In the genomic region with DNA sequence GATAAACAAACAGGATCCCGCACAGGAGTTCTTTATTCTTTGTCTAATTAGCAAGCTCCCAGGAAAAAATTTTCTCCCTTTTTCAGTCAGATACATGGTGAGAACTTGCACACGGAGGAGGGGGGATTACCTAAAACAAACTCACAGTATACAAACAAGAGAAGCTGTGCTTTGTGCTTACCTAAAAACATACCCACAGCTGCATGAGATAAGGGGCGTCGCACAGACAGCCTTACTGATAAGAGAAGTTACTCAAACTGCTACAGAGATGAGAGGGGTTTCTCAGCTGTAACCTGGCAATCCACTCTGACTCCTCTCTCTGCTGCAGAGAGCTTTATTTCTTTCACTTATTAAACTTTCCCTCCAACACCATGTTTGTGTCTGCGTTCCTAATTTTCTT, we compare ENCODE assay signal across 16 cellular contexts. TPM values are rescaled to one million over a fixed set of nuclear protein-coding genes. Genes with fewer than 3 reads are reported as not detected.
DNase-seq lines count a peak whose midpoint lies in the region; ATAC-seq, FAIRE-seq and TF ChIP-seq lines count a peak whose summit lies in the region.
"Had no signal": no experiment of that assay in that cellular context is flagged by ENCODE, and none has a peak within 500 bp of the region (broad histone marks: within the 10 kb centered on the region; RNA-seq: fewer than 3 reads in every experiment).

No MANE protein-coding gene starts in this region.

- BruUV-seq in IMR-90 (replicated peaks; lab: Mats Ljungman, UMichigan) = no TSS peak

- H3K4ac ChIP-seq in IMR-90 (ENCODE audit: low read depth, low read length) (peak overlapping the region; percentile 64), mesenchymal stem cell (ENCODE audit: low read depth in 1 of 2, low read length in 2 of 2) (peak overlapping the region in 1 of 2 experiments; percentile 94)

- peak overlapping the region; percentile 61 for H2BK120ac ChIP-seq in IMR-90 (ENCODE audit: low read depth, low read length)
- peak overlapping the region; percentile 78 for H2BK120ac ChIP-seq in mesenchymal stem cell (ENCODE audit: low read depth, low read length)

- H3K36me3 ChIP-seq in IMR-90 (ENCODE audit: control insufficient read depth, insufficient read depth, low read length) (no peaks in the 10 kb centered on the region), astrocyte (ENCODE audit: insufficient read depth, low read length) (no peaks in the 10 kb centered on the region), mesenchymal stem cell (ENCODE audit: control insufficient read depth in 1 of 2, insufficient read depth in 2 of 2, low read depth in 1 of 2, low read length in 2 of 2) (no peaks in the 10 kb centered on the region), uterus (no peaks in the 10 kb centered on the region)

- H3K4me1 ChIP-seq in IMR-90 (ENCODE audit: control insufficient read depth, insufficient read depth, low read length) (peaks cover 21% of the 10 kb centered on the region), astrocyte (ENCODE audit: insufficient read depth, low read length) (peaks cover 7% of the 10 kb centered on the region), mesenchymal stem cell (ENCODE audit: control insufficient read depth, insufficient read depth, low read depth, low read length) (peaks cover 4% of the 10 kb centered on the region), uterus (no peaks in the 10 kb centered on the region)

- FAIRE-seq in astrocyte (lab: Jason Lieb, UNC) = no peak

- H2BK12ac ChIP-seq in mesenchymal stem cell (ENCODE audit: low read length in 2 of 2) = peak overlapping the region in 1 of 2 experiments; percentile 75

- no peaks in the 10 kb centered on the region for H4K20me1 ChIP-seq in IMR-90 (ENCODE audit: insufficient read depth, low read length)
- no peaks in the 10 kb centered on the region for H4K20me1 ChIP-seq in astrocyte (ENCODE audit: insufficient read depth, low read length)

- H2BK15ac ChIP-seq in IMR-90 (ENCODE audit: low read depth, low read length) (peak overlapping the region; percentile 48), mesenchymal stem cell (ENCODE audit: low read depth, poor library complexity, severe bottlenecking) (no peak overlapping the region)

- peaks cover 9% of the 10 kb centered on the region for H3K4me1 Mint-ChIP-seq in astrocyte (ENCODE audit: low read depth, unreplicated experiment)
- peaks cover 5% of the 10 kb centered on the region for H3K4me1 Mint-ChIP-seq in activated naive CD4-positive, alpha-beta T cell treated with anti-CD3 and anti-CD28 coated beads for 36 hours (ENCODE audit: low read depth)

- peak overlapping the region; percentile 49 for H2BK20ac ChIP-seq in IMR-90 (ENCODE audit: low read depth, low read length)

- H3K4me2 ChIP-seq in IMR-90 (ENCODE audit: low read depth, low read length) (peak overlapping the region; percentile 76), astrocyte (ENCODE audit: low read length) (peak overlapping the region; percentile 21), mesenchymal stem cell (ENCODE audit: low read length, poor library complexity, severe bottlenecking) (no peak overlapping the region)
- H3K4me2 ChIP-seq: PC-9 had no signal

- H3K36me3 Mint-ChIP-seq in astrocyte (ENCODE audit: low read depth, unreplicated experiment) = no peaks in the 10 kb centered on the region
- no peaks in the 10 kb centered on the region for H3K36me3 Mint-ChIP-seq in activated naive CD4-positive, alpha-beta T cell treated with anti-CD3 and anti-CD28 coated beads for 36 hours (ENCODE audit: low read depth)
- H3K36me3 Mint-ChIP-seq: WTC11 had no signal

- H3K27me3 Mint-ChIP-seq in astrocyte (ENCODE audit: low read depth, unreplicated experiment) = no peaks in the 10 kb centered on the region
- H3K27me3 Mint-ChIP-seq in activated naive CD4-positive, alpha-beta T cell treated with anti-CD3 and anti-CD28 coated beads for 36 hours (ENCODE audit: low read depth) = no peaks in the 10 kb centered on the region
- H3K27me3 Mint-ChIP-seq: CD4-positive, alpha-beta T cell; stimulated activated naive CD8-positive, alpha-beta T cell treated with anti-CD3 and anti-CD28 coated beads, Interleukin-15, amount 100 ng/mL, for 72 hours had no signal

- peak; percentile 25 for ATAC-seq in IMR-90 (ENCODE audit: low read depth)
- ATAC-seq: stimulated activated naive CD8-positive, alpha-beta T cell treated with anti-CD3 and anti-CD28 coated beads, Interleukin-15, amount 100 ng/mL, for 72 hours; WTC11 had no signal

- intact Hi-C loops in IMR-90 (cut with micrococcal nuclease) (loop anchor here (5.0 to 10.0 kb wide), 2 partner anchors 57 to 116 kb away; no protein-coding TSS in a partner anchor), uterus (cut with DNase I; ENCODE audit: low total_unique reads) (no loop called here)
- intact Hi-C loops in activated naive CD4-positive, alpha-beta T cell treated with anti-CD3 and anti-CD28 coated beads for 36 hours (cut with micrococcal nuclease) = no loop called here

- dilution Hi-C loops in IMR-90 (cut with HindIII; ENCODE audit: low sequenced_read_pairs, unreplicated experiment) = no loop called here

- H3K9ac ChIP-seq in IMR-90 (ENCODE audit: low read depth, low read length) = peak overlapping the region; percentile 69
- no peak overlapping the region for H3K9ac ChIP-seq in astrocyte (ENCODE audit: low read length)
- no peak overlapping the region for H3K9ac ChIP-seq in mesenchymal stem cell (ENCODE audit: low read length)

- no peak for TF ChIP-seq RAD21 in IMR-90 (IDR thresholded peaks at IDR 0.05; ENCODE audit: low read length)

- peak overlapping the region; percentile 61 for H2AK5ac ChIP-seq in IMR-90 (ENCODE audit: low read depth, low read length)
- H2AK5ac ChIP-seq in mesenchymal stem cell (ENCODE audit: low read length, severe bottlenecking) = peak overlapping the region; percentile 32

- H4K8ac ChIP-seq in IMR-90 (ENCODE audit: low read depth in 2 of 2, low read length in 2 of 2) (peak overlapping the region; percentile 43 to 46; a peak in 2 of 4 replicates), mesenchymal stem cell (ENCODE audit: low read length) (peak overlapping the region; percentile 50)

- CTCF ChIA-PET in IMR-90 (lab: Yijun Ruan, JAX) = interaction anchor here (0.8 to 1.4 kb wide), 4 partner anchors 10 to 158 kb away, joined by 3 to 5 read pairs (median 4); a partner anchor contains a TSS
- CTCF ChIA-PET in activated naive CD4-positive, alpha-beta T cell treated with anti-CD3 and anti-CD28 coated beads for 36 hours (lab: Charles Lee) = interaction anchor here (0.8 kb wide), 1 partner anchor 94 kb away, joined by 4 read pairs; no protein-coding TSS in a partner anchor

- in situ Hi-C loops in IMR-90 (cut with MboI; ENCODE audit: low sequenced_read_pairs) = no loop called here

- H3K27me3 ChIP-seq in IMR-90 (ENCODE audit: control insufficient read depth, insufficient read depth, low read length) = no peaks in the 10 kb centered on the region
- H3K27me3 ChIP-seq in astrocyte (ENCODE audit: insufficient read depth, low read length) = no peaks in the 10 kb centered on the region
- H3K27me3 ChIP-seq in mesenchymal stem cell (ENCODE audit: control insufficient read depth in 1 of 2, insufficient read depth in 1 of 2, low read length in 2 of 2) = no peaks in the 10 kb centered on the region
- no peaks in the 10 kb centered on the region for H3K27me3 ChIP-seq in uterus

- H2AFZ ChIP-seq in IMR-90 (replicated peaks; ENCODE audit: low read length, poor library complexity) = no peak overlapping the region
- no peak overlapping the region for H2AFZ ChIP-seq in astrocyte (ENCODE audit: low read depth, low read length)
- no peak overlapping the region for H2AFZ ChIP-seq in mesenchymal stem cell (ENCODE audit: low read depth, low read length)
- H2AFZ ChIP-seq: PC-9 had no signal

- H2BK5ac ChIP-seq in IMR-90 (ENCODE audit: low read depth, low read length, poor library complexity, severe bottlenecking) (peak overlapping the region; percentile 53), mesenchymal stem cell (ENCODE audit: low read depth, low read length, poor library complexity, severe bottlenecking) (no peak overlapping the region)

- no peaks in the 10 kb centered on the region for H3K79me1 ChIP-seq in IMR-90 (ENCODE audit: low read depth in 1 of 2, low read length in 2 of 2)
- no peaks in the 10 kb centered on the region for H3K79me1 ChIP-seq in mesenchymal stem cell (replicated peaks; ENCODE audit: low read length, poor library complexity, severe bottlenecking)

- H3K27ac ChIP-seq in IMR-90 (ENCODE audit: insufficient read depth, low read length) (peak overlapping the region; percentile 94), astrocyte (ENCODE audit: low read depth, low read length) (no peak overlapping the region), mesenchymal stem cell (ENCODE audit: low read length, poor library complexity, severe bottlenecking) (peak overlapping the region; percentile 33), uterus (peak overlapping the region; percentile 5 to 12)
- H3K27ac ChIP-seq: PC-9 had no signal

- H3K14ac ChIP-seq in IMR-90 (replicated peaks; ENCODE audit: low read depth, low read length) (peak overlapping the region; percentile 24; the same call in 1 of the 2 replicates), mesenchymal stem cell (ENCODE audit: low read length in 2 of 2) (no peak overlapping the region)

- H3K18ac ChIP-seq in IMR-90 (ENCODE audit: low read depth, low read length) = peak overlapping the region; percentile 92
- peak overlapping the region; percentile 56 to 61 for H3K18ac ChIP-seq in mesenchymal stem cell (ENCODE audit: low read depth in 1 of 2, low read length in 2 of 2)

- DNase-seq in IMR-90 (no peak), astrocyte (ENCODE audit: low read depth) (no peak), mesenchymal stem cell (no peak), uterus (no peak), occipital lobe (lab: John Stamatoyannopoulos, UW) (no peak), HuH-7 (ENCODE audit: low spot score) (no peak)
- no peak for DNase-seq in activated naive CD4-positive, alpha-beta T cell treated with anti-CD3 and anti-CD28 coated beads for 36 hours
- DNase-seq: activated gamma-delta T cell; CD4-positive, alpha-beta T cell; DND-41; GOT3; NCI-H2081; NCI-H526 treated with DMSO at 0.1 percent for 48 hours; PC-9; stimulated activated naive CD8-positive, alpha-beta T cell treated with anti-CD3 and anti-CD28 coated beads, Interleukin-15, amount 100 ng/mL, for 72 hours had no signal

- H3K9me3 ChIP-seq in IMR-90 (ENCODE audit: control insufficient read depth, insufficient read depth, low read length) (no peaks in the 10 kb centered on the region), astrocyte (ENCODE audit: insufficient read depth, low read depth, low read length) (no peaks in the 10 kb centered on the region), mesenchymal stem cell (ENCODE audit: control insufficient read depth, low read length) (no peaks in the 10 kb centered on the region), uterus (no peaks in the 10 kb centered on the region)

- H3K27ac Mint-ChIP-seq in astrocyte (ENCODE audit: unreplicated experiment) = no peak overlapping the region
- no peak overlapping the region for H3K27ac Mint-ChIP-seq in activated naive CD4-positive, alpha-beta T cell treated with anti-CD3 and anti-CD28 coated beads for 36 hours
- H3K27ac Mint-ChIP-seq: CD4-positive, alpha-beta T cell; stimulated activated naive CD8-positive, alpha-beta T cell treated with anti-CD3 and anti-CD28 coated beads, Interleukin-15, amount 100 ng/mL, for 72 hours; WTC11 had no signal

- no peaks in the 10 kb centered on the region for H3K9me3 Mint-ChIP-seq in astrocyte (ENCODE audit: unreplicated experiment)
- H3K9me3 Mint-ChIP-seq in activated naive CD4-positive, alpha-beta T cell treated with anti-CD3 and anti-CD28 coated beads for 36 hours = no peaks in the 10 kb centered on the region
- H3K9me3 Mint-ChIP-seq: CD4-positive, alpha-beta T cell; stimulated activated naive CD8-positive, alpha-beta T cell treated with anti-CD3 and anti-CD28 coated beads, Interleukin-15, amount 100 ng/mL, for 72 hours; WTC11 had no signal

- H3K4me3 Mint-ChIP-seq in astrocyte (ENCODE audit: unreplicated experiment) = no peak overlapping the region
- no peak overlapping the region for H3K4me3 Mint-ChIP-seq in activated naive CD4-positive, alpha-beta T cell treated with anti-CD3 and anti-CD28 coated beads for 36 hours
- H3K4me3 Mint-ChIP-seq: CD4-positive, alpha-beta T cell; stimulated activated naive CD8-positive, alpha-beta T cell treated with anti-CD3 and anti-CD28 coated beads, Interleukin-15, amount 100 ng/mL, for 72 hours; WTC11 had no signal

- H3K23ac ChIP-seq in IMR-90 (ENCODE audit: low read depth, low read length) (peak overlapping the region; percentile 32; the same call in 1 of the 2 replicates), mesenchymal stem cell (ENCODE audit: low read length in 2 of 2) (no peak overlapping the region)

- peaks cover 6% of the 10 kb centered on the region; the same call in 1 of the 2 replicates for H3K9me1 ChIP-seq in IMR-90 (ENCODE audit: insufficient read depth, low read length)

- H3K79me2 ChIP-seq in astrocyte (ENCODE audit: insufficient read depth, low read length) = no peaks in the 10 kb centered on the region

- TF ChIP-seq CTCF in IMR-90 (conservative IDR thresholded peaks at IDR 0.05; ENCODE audit: low read depth, low read length) (no peak), astrocyte (IDR thresholded peaks at IDR 0.05; ENCODE audit: insufficient read depth, low read depth, low read length) (no peak), uterus (IDR thresholded peaks at IDR 0.05) (no peak)

- H3K4me3 ChIP-seq in IMR-90 (ENCODE audit: insufficient read depth, low read depth, low read length) (no peak overlapping the region), astrocyte (ENCODE audit: insufficient read depth, low read depth, low read length) (no peak overlapping the region), mesenchymal stem cell (ENCODE audit: insufficient read depth in 1 of 2, low read depth in 1 of 2, low read length in 2 of 2) (no peak overlapping the region), uterus (no peak overlapping the region)
- H3K4me3 ChIP-seq: PC-9 had no signal

- no CpG with 5 or more reads among the region's 5 CpGs for WGBS in IMR-90 (ENCODE audit: extremely low coverage in 2 of 2, insufficient read length in 1 of 2), 2 experiments
- 35% methylated on average over 4 of the region's 5 CpGs for WGBS in mesenchymal stem cell

- H4K5ac ChIP-seq in IMR-90 (ENCODE audit: low read depth, low read length) = peak overlapping the region; percentile 68

- POLR2A ChIA-PET in IMR-90 (lab: Charles Lee; ENCODE audit: unreplicated experiment) = no interaction called here

- H2AK9ac ChIP-seq in IMR-90 (replicated peaks; ENCODE audit: low read depth, low read length, poor library complexity) = no peak overlapping the region

- no peak for TF ChIP-seq POLR2A in IMR-90 (IDR thresholded peaks at IDR 0.05; ENCODE audit: low read depth, low read length)
- no peak for TF ChIP-seq POLR2A in uterus (IDR thresholded peaks at IDR 0.05)

- peak overlapping the region; percentile 77 for H4K91ac ChIP-seq in IMR-90 (ENCODE audit: insufficient read depth, low read depth, low read length)
- peak overlapping the region; percentile 35 for H4K91ac ChIP-seq in mesenchymal stem cell (ENCODE audit: low read length)

- H3K56ac ChIP-seq in IMR-90 (ENCODE audit: extremely low read depth, insufficient read depth, low read length) = peak overlapping the region; percentile 41

RNA-seq across cellular contexts. Expression of a gene that starts 32.9 kb away (rescaled TPM):
- total RNA-seq in IMR-90 (2012; rRNA removed) = 16.8 and 18.6 TPM in 2 replicates
- 19.2 and 21.0 TPM in 2 replicates for polyA plus RNA-seq in IMR-90 (2012; rRNA removed)
- polyA plus RNA-seq in IMR-90 (2012; cell fraction: cytosol; rRNA removed) = 7.8 and 18.4 TPM in 2 replicates
- 8.6 and 21.3 TPM in 2 replicates for polyA plus RNA-seq in IMR-90 (2012; cell fraction: nucleus; rRNA removed; ENCODE audit: low replicate concordance)
- 20.0 and 28.2 TPM in 2 replicates for total RNA-seq in astrocyte
- polyA plus RNA-seq in mesenchymal stem cell (2013, experiment 1 of 2) = 135 TPM
- polyA plus RNA-seq in mesenchymal stem cell (2013, experiment 2 of 2) = 140 TPM
- total RNA-seq in uterus = 10 to 100 TPM; 12.3 to 52.9 (median 32.9) TPM
- 26.5 TPM for total RNA-seq in occipital lobe
- total RNA-seq in activated naive CD4-positive, alpha-beta T cell treated with anti-CD3 and anti-CD28 coated beads for 36 hours = 10 to 100 TPM in 1 of 2 experiments, 1 to 10 TPM in 1; 9.5 to 10.4 TPM
